ENCODE assay signal across 8 cellular contexts in the genomic region with DNA sequence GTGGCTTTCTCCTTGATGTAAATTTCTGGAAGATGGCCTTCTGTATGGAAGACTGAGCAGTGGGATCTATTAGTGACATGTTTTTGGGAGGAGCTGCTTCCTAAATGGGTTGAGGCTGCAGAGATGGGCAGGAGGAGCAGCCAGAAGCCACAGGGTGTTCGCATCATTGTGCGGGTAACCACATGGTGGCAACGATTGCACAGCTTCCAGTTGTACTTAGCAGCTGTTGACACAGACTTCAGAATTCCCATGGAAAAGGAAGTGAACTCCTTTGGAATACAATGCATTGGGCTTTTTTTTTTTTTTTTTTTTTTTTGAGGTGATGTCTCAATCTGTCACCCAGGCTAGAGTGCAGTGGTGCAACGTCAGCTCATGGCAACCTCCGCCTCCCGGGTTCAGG.
DNase-seq lines count a peak whose midpoint lies in the region; ATAC-seq and TF ChIP-seq lines count a peak whose summit lies in the region.

No MANE protein-coding gene starts in this region.

- H3K27ac Mint-ChIP-seq in natural killer cell (peak overlapping the region; percentile 35 to 63), type B pancreatic cell (no peak overlapping the region)
- peak overlapping the region in 1 of 2 donors; percentile 52 for H3K27ac Mint-ChIP-seq in natural killer cell treated with Interleukin-12 subunit alpha and Interleukin-12 subunit beta and Interleukin-15 and Interleukin-18, amount 100 ng/mL, for 72 hours
- no peak overlapping the region for H3K27ac Mint-ChIP-seq in stimulated activated naive B cell treated with anti-CD40 and anti-IgM and Interleukin-4, amounts not matched to agents 10 μg/mL and 1 μg/mL and 100 μg/mL, for 72 hours

- H3K9me3 ChIP-seq in RWPE2 (ENCODE audit: severe bottlenecking): no peaks in the 10 kb centered on the region

- H3K36me3 ChIP-seq in RWPE2 (ENCODE audit: low read depth): no peaks in the 10 kb centered on the region

- TF ChIP-seq CTCF in natural killer cell (IDR thresholded peaks at IDR 0.05) (no peak), RWPE2 (IDR thresholded peaks at IDR 0.05; ENCODE audit: poor library complexity, severe bottlenecking) (peak; percentile 66), type B pancreatic cell (conservative IDR thresholded peaks at IDR 0.05) (peak; percentile 36)

- H3K27me3 Mint-ChIP-seq in natural killer cell (ENCODE audit: low read depth in 2 of 2): no peaks in the 10 kb centered on the region
- no peaks in the 10 kb centered on the region for H3K27me3 Mint-ChIP-seq in natural killer cell treated with Interleukin-12 subunit alpha and Interleukin-12 subunit beta and Interleukin-15 and Interleukin-18, amount 100 ng/mL, for 72 hours
- H3K27me3 Mint-ChIP-seq in type B pancreatic cell: no peaks in the 10 kb centered on the region
- H3K27me3 Mint-ChIP-seq in stimulated activated naive B cell treated with anti-CD40 and anti-IgM and Interleukin-4, amounts not matched to agents 10 μg/mL and 1 μg/mL and 100 μg/mL, for 72 hours: no peaks in the 10 kb centered on the region

- no peak overlapping the region for H3K27ac ChIP-seq in RWPE2 (ENCODE audit: poor library complexity, severe bottlenecking)

- ATAC-seq in natural killer cell (no peak), RWPE2 (ENCODE audit: low read depth) (peak; percentile 77), HG02884 (IDR thresholded peaks at IDR 0.05; ENCODE audit: unreplicated experiment) (no peak)
- no peak for ATAC-seq in natural killer cell treated with Interleukin-12 subunit alpha and Interleukin-12 subunit beta and Interleukin-15 and Interleukin-18, amount 100 ng/mL, for 72 hours
- ATAC-seq in stimulated activated naive B cell treated with anti-CD40 and anti-IgM and Interleukin-4, amounts not matched to agents 10 μg/mL and 1 μg/mL and 100 μg/mL, for 72 hours (replicated peaks): no peak

- H3K9me3 Mint-ChIP-seq in natural killer cell: no peaks in the 10 kb centered on the region
- H3K9me3 Mint-ChIP-seq in natural killer cell treated with Interleukin-12 subunit alpha and Interleukin-12 subunit beta and Interleukin-15 and Interleukin-18, amount 100 ng/mL, for 72 hours: no peaks in the 10 kb centered on the region
- H3K9me3 Mint-ChIP-seq in type B pancreatic cell: no peaks in the 10 kb centered on the region
- no peaks in the 10 kb centered on the region for H3K9me3 Mint-ChIP-seq in stimulated activated naive B cell treated with anti-CD40 and anti-IgM and Interleukin-4, amounts not matched to agents 10 μg/mL and 1 μg/mL and 100 μg/mL, for 72 hours

- no peaks in the 10 kb centered on the region for H3K4me1 ChIP-seq in RWPE2 (ENCODE audit: insufficient read depth, poor library complexity, severe bottlenecking)

- intact Hi-C loops in natural killer cell (cut with micrococcal nuclease): no loop called here

- H3K27me3 ChIP-seq in RWPE2 (ENCODE audit: insufficient read depth, poor library complexity, severe bottlenecking): no peaks in the 10 kb centered on the region

- H3K36me3 Mint-ChIP-seq in natural killer cell: no peaks in the 10 kb centered on the region
- peaks cover 15% of the 10 kb centered on the region for H3K36me3 Mint-ChIP-seq in natural killer cell treated with Interleukin-12 subunit alpha and Interleukin-12 subunit beta and Interleukin-15 and Interleukin-18, amount 100 ng/mL, for 72 hours
- H3K36me3 Mint-ChIP-seq in type B pancreatic cell: peaks cover 7% of the 10 kb centered on the region
- peaks cover 3 to 4% of the 10 kb centered on the region in 2 donors for H3K36me3 Mint-ChIP-seq in stimulated activated naive B cell treated with anti-CD40 and anti-IgM and Interleukin-4, amounts not matched to agents 10 μg/mL and 1 μg/mL and 100 μg/mL, for 72 hours

- H3K4me1 Mint-ChIP-seq in natural killer cell (peaks cover 50 to 59% of the 10 kb centered on the region in 2 donors), type B pancreatic cell (ENCODE audit: unreplicated experiment) (peaks cover 28% of the 10 kb centered on the region)
- peaks cover 49 to 50% of the 10 kb centered on the region in 2 donors for H3K4me1 Mint-ChIP-seq in natural killer cell treated with Interleukin-12 subunit alpha and Interleukin-12 subunit beta and Interleukin-15 and Interleukin-18, amount 100 ng/mL, for 72 hours (ENCODE audit: low read depth in 2 of 2)
- peaks cover 8 to 15% of the 10 kb centered on the region in 2 donors for H3K4me1 Mint-ChIP-seq in stimulated activated naive B cell treated with anti-CD40 and anti-IgM and Interleukin-4, amounts not matched to agents 10 μg/mL and 1 μg/mL and 100 μg/mL, for 72 hours

- H3K4me3 Mint-ChIP-seq in natural killer cell (no peak overlapping the region), type B pancreatic cell (no peak overlapping the region)
- H3K4me3 Mint-ChIP-seq in natural killer cell treated with Interleukin-12 subunit alpha and Interleukin-12 subunit beta and Interleukin-15 and Interleukin-18, amount 100 ng/mL, for 72 hours: no peak overlapping the region
- H3K4me3 Mint-ChIP-seq in stimulated activated naive B cell treated with anti-CD40 and anti-IgM and Interleukin-4, amounts not matched to agents 10 μg/mL and 1 μg/mL and 100 μg/mL, for 72 hours: no peak overlapping the region

- H3K4me3 ChIP-seq in RWPE2 (ENCODE audit: severe bottlenecking): no peak overlapping the region

- no peak for DNase-seq in natural killer cell
- no peak for DNase-seq in natural killer cell treated with Interleukin-12 subunit alpha and Interleukin-12 subunit beta and Interleukin-15 and Interleukin-18, amount 100 ng/mL, for 72 hours (ENCODE audit: low spot score)
- DNase-seq in RWPE2 (ENCODE audit: low spot score): no peak
- DNase-seq in glomerular endothelial cell (ENCODE audit: extremely low read depth, low read depth, low spot score): peak; percentile 61
- no peak for DNase-seq in type B pancreatic cell (ENCODE audit: extremely low spot score, unreplicated experiment)
- DNase-seq in stimulated activated naive B cell treated with anti-CD40 and anti-IgM and Interleukin-4, amounts not matched to agents 10 μg/mL and 1 μg/mL and 100 μg/mL, for 72 hours: no peak
- DNase-seq in activated CD4-positive, alpha-beta T cell treated with anti-CD3 and anti-CD28 coated beads for 48 hours: no peak

Comparison
In these comparisons a context has a peak if more than half of its experiments do, and no peak if none do; other contexts are left out.
1. H3K27ac Mint-ChIP-seq: peak in natural killer cell (2 of 2); none in type B pancreatic cell (single experiment) and stimulated activated naive B cell treated with anti-CD40 and anti-IgM and Interleukin-4, amounts not matched to agents 10 μg/mL and 1 μg/mL and 100 μg/mL, for 72 hours (single experiment).